In the genomic region with DNA sequence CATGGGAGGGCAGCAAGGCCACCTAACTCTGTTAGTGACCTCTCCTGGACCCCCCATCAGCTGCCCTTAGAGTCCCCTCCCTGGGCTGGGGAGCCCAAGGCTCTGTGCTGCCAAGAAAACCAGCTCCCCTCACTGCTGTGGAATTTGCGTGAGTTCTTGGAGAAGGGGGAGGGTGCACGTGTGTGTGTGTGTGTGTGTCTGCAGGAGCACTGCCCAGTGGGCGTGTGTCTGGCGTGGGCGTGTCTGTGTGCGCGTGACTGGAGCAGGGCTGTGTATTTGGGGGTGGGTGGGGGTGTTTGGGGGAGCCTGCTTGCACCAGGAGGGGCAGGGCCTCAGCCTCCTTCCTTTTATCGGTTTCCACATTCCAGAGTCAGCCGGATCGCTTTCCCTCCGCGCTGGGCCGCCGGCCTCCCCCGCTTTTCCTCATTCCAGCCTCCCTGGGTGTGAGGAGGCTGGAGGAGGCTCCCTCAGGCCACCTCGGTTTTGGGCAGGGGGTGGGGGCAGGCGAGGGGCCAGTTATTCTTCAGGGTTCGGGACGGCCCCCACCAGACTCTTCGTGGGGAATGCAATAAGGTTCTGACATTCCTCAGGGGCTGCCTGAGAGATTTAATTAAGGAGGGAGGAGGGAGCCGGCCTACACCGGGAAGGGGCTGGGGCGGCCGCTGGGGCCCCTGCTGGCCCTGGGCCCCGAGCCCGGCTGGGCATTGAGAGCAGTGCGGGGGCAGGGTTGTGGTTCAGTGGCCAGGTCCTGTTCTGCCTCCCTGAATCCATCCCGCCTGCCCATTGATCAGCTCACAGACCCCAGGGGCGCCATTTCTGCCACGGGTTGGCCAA, we compare ENCODE assay signal across 8 cellular contexts.
DNase-seq lines count a peak whose midpoint lies in the region; ATAC-seq and TF ChIP-seq lines count a peak whose summit lies in the region.

No MANE protein-coding gene starts in this region.

- ATAC-seq in GM21515 (IDR thresholded peaks at IDR 0.05; ENCODE audit: unreplicated experiment) (no peak), HG03175 (IDR thresholded peaks at IDR 0.05; ENCODE audit: unreplicated experiment) (no peak)

- H3K27me3 ChIP-seq in BLaER1 = no peaks in the 10 kb centered on the region
- H3K27me3 ChIP-seq in neuron (ENCODE audit: insufficient read depth, low read length) = no peaks in the 10 kb centered on the region

- DNase-seq in RWPE1 (ENCODE audit: low spot score) (peak; percentile 70), fibroblast of mammary gland (ENCODE audit: low read depth) (peak; percentile 95), NAMALWA (ENCODE audit: low spot score) (no peak)
- DNase-seq in activated CD4-positive, alpha-beta T cell treated with anti-CD3 and anti-CD28 coated beads, Interleukin-2, amount 50 U/mL, for 1 hour = no peak

- H3K27ac ChIP-seq in BLaER1 (peak overlapping the region; percentile 56; the same call in 1 of the 2 replicates), RWPE1 (peak overlapping the region; percentile 99)

- H3K4me2 ChIP-seq in BLaER1 = peak overlapping the region; percentile 100

- POLR2A ChIA-PET in RWPE1 (lab: Yijun Ruan, JAX; ENCODE audit: low non-redundant PET) = no interaction called here

- CTCF ChIA-PET in RWPE1 (lab: Yijun Ruan, JAX) = interaction anchor here (0.5 to 4.8 kb wide), 4 partner anchors 15 to 62 kb away, joined by 3 to 31 read pairs (median 4); no protein-coding TSS in a partner anchor

- peak overlapping the region; percentile 76; the same call in 1 of the 2 replicates for H3K4me3 ChIP-seq in BLaER1
- peak overlapping the region; percentile 89 for H3K4me3 ChIP-seq in fibroblast of mammary gland (ENCODE audit: control insufficient read depth, low read depth, low read length)
- H3K4me3 ChIP-seq in neuron (ENCODE audit: low read length) = peak overlapping the region; percentile 27

- H4K20me1 ChIP-seq in BLaER1 = peaks cover 99% of the 10 kb centered on the region

- H3K9me3 ChIP-seq in BLaER1 (no peaks in the 10 kb centered on the region), neuron (ENCODE audit: low read length) (no peaks in the 10 kb centered on the region)

- H3K36me3 ChIP-seq in BLaER1 (peaks cover 30% of the 10 kb centered on the region; the same call in 1 of the 2 replicates), neuron (ENCODE audit: insufficient read depth, low read length) (no peaks in the 10 kb centered on the region)

- TF ChIP-seq CTCF in RWPE1 (conservative IDR thresholded peaks at IDR 0.05; ENCODE audit: low read depth) = no peak
- no peak for TF ChIP-seq CTCF in fibroblast of mammary gland (conservative IDR thresholded peaks at IDR 0.05; ENCODE audit: control insufficient read depth, insufficient read depth, low read depth, low read length)

- H3K4me1 ChIP-seq in BLaER1 (peaks cover 84% of the 10 kb centered on the region), neuron (ENCODE audit: insufficient read depth, low read length) (peaks cover 37% of the 10 kb centered on the region)

- H2AFZ ChIP-seq in neuron (ENCODE audit: low read depth, low read length) = no peak overlapping the region

- H3K9ac ChIP-seq in BLaER1 = peak overlapping the region; percentile 78; the same call in 1 of the 2 replicates

Comparison
In these comparisons a context has a peak if more than half of its experiments do, and no peak if none do; other contexts are left out.
1. H3K4me3 ChIP-seq: peak in every context shown above with its lines; median percentile 89 in fibroblast of mammary gland; 76 in BLaER1; 27 in neuron.
2. DNase-seq: peak in RWPE1 (single experiment) and fibroblast of mammary gland (single experiment); none in NAMALWA (single experiment) and activated CD4-positive, alpha-beta T cell treated with anti-CD3 and anti-CD28 coated beads, Interleukin-2, amount 50 U/mL, for 1 hour (single experiment).